Comparison of ENCODE assay signal across 13 cellular contexts in the genomic region with DNA sequence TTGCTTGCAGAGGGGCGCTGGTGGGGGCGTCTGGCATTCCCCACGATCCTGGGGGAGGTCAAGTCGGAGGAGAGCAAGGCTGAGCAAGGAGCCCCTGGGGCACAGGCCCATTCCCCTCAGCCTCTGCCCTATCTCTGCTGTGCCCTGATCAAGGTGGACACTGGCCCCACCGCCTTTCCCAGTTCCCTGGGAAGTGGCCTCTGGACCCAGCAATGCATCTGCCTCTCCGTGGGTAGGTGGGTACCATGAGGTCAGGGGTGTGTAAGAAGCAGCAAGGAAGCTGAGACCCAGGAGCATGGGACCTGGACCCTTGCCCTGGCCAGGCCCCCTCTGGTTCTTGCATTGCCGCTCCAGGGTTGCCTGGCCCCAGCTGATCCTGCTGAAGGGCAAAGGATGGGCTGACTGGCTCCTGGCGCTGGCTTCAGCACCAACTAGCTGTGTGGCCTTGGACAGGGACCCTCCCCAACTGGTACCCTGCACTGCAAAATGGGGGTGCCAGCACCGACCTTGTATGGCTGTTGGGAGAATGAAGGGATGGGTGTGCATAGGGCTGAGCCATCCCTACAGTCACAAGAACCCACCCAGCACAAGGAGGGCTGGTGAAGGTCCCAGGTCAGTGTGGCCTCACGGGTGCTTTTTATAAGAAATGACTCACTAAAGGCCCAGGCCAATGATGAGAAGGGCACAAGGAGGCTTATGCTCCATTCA. TPM values are rescaled to one million over a fixed set of nuclear protein-coding genes. Genes with fewer than 3 reads are reported as not detected.
DNase-seq lines count a peak whose midpoint lies in the region; ATAC-seq and TF ChIP-seq lines count a peak whose summit lies in the region.
"Had no signal": no experiment of that assay in that cellular context is flagged by ENCODE, and none has a peak within 500 bp of the region (broad histone marks: within the 10 kb centered on the region; RNA-seq: fewer than 3 reads in every experiment).

No MANE protein-coding gene starts in this region.

- intact Hi-C loops in cardiac septum (cut with DNase I) (loop anchor here (5.0 kb wide), 1 partner anchor 91 kb away; the partner anchor contains the start of gene WDR25), left ventricle myocardium inferior (cut with micrococcal nuclease) (loop anchor here (10.0 kb wide), 1 partner anchor 88 kb away; the partner anchor contains the start of gene WDR25)

- H3K4me1 ChIP-seq in left ventricle myocardium inferior = peaks cover 83% of the 10 kb centered on the region

- no peaks in the 10 kb centered on the region for H3K27me3 ChIP-seq in left ventricle myocardium inferior (ENCODE audit: low read depth)
- H3K27me3 ChIP-seq: MG63 had no signal

- H3K27me3 Mint-ChIP-seq in mesothelial cell of epicardium (ENCODE audit: low read depth) (no peaks in the 10 kb centered on the region), type B pancreatic cell (no peaks in the 10 kb centered on the region)

- H3K36me3 Mint-ChIP-seq in mesothelial cell of epicardium = peaks cover 2% of the 10 kb centered on the region
- H3K36me3 Mint-ChIP-seq in type B pancreatic cell = no peaks in the 10 kb centered on the region

- TF ChIP-seq CTCF in left ventricle myocardium inferior (IDR thresholded peaks at IDR 0.05; ENCODE audit: borderline replicate concordance) (no peak), VCaP (conservative IDR thresholded peaks at IDR 0.05) (no peak), mesothelial cell of epicardium (IDR thresholded peaks at IDR 0.05; ENCODE audit: unreplicated experiment) (no peak), type B pancreatic cell (conservative IDR thresholded peaks at IDR 0.05) (no peak)

- peaks cover 8% of the 10 kb centered on the region for H3K4me1 Mint-ChIP-seq in mesothelial cell of epicardium
- peaks cover 20% of the 10 kb centered on the region for H3K4me1 Mint-ChIP-seq in type B pancreatic cell (ENCODE audit: unreplicated experiment)

- no peak for ATAC-seq in HG03039 (IDR thresholded peaks at IDR 0.05; ENCODE audit: unreplicated experiment)

- H3K4me3 Mint-ChIP-seq in mesothelial cell of epicardium (peak overlapping the region; percentile 33), type B pancreatic cell (peak overlapping the region; percentile 62)

- H3K27ac ChIP-seq in left ventricle myocardium inferior (replicated peaks) = no peak overlapping the region
- peak overlapping the region; percentile 93; the same call in 1 of the 2 replicates for H3K27ac ChIP-seq in VCaP

- peaks cover 6% of the 10 kb centered on the region for H3K36me3 ChIP-seq in left ventricle myocardium inferior
- H3K36me3 ChIP-seq: MG63 had no signal

- H3K9me3 Mint-ChIP-seq in mesothelial cell of epicardium = no peaks in the 10 kb centered on the region
- H3K9me3 Mint-ChIP-seq in type B pancreatic cell = no peaks in the 10 kb centered on the region

- H3K9me3 ChIP-seq in left ventricle myocardium inferior (replicated peaks) = no peaks in the 10 kb centered on the region
- H3K9me3 ChIP-seq: HAP-1, MG63 had no signal

- H3K27ac Mint-ChIP-seq in mesothelial cell of epicardium (no peak overlapping the region), type B pancreatic cell (peak overlapping the region; percentile 83)

- peak; percentile 71 for DNase-seq in cardiac septum (ENCODE audit: low spot score)
- DNase-seq in left ventricle myocardium inferior = no peak
- DNase-seq in mesothelial cell of epicardium (ENCODE audit: low spot score in 2 of 2, unreplicated experiment in 2 of 2) = no peak
- no peak for DNase-seq in type B pancreatic cell (ENCODE audit: extremely low spot score, unreplicated experiment)
- DNase-seq in C1 segment of cervical spinal cord (lab: John Stamatoyannopoulos, UW) = no peak
- DNase-seq in DMS153 (lab: John Stamatoyannopoulos, UW) = no peak
- DNase-seq: activated naive CD4-positive, alpha-beta T cell treated with anti-CD3 and anti-CD28 coated beads, Interleukin-2, amount 50 U/mL, for 16 hours; cortex of kidney; MG63 had no signal

- H3K4me3 ChIP-seq in left ventricle myocardium inferior = no peak overlapping the region

RNA-seq across cellular contexts. Expression of gene SLC25A29, which starts 19.6 kb away (rescaled TPM):
- total RNA-seq in cardiac septum = 29.3 TPM
- total RNA-seq in left ventricle myocardium inferior = 24.5 TPM
- 102 to 103 TPM (median 102 TPM) in 3 replicates for total RNA-seq in mesothelial cell of epicardium
- total RNA-seq in type B pancreatic cell (ENCODE audit: low replicate concordance) = 72.8 and 101 TPM in 2 replicates

RNA-seq across cellular contexts. Expression of gene SLC25A47, which starts 36.5 kb away (rescaled TPM):
- not detected for total RNA-seq in cardiac septum
- total RNA-seq in left ventricle myocardium inferior = not detected
- 0.14 TPM in 1 of 3 replicates, not detected in the others for total RNA-seq in mesothelial cell of epicardium
- total RNA-seq in type B pancreatic cell (ENCODE audit: low replicate concordance) = not detected in 2 replicates
- total RNA-seq: subcutaneous adipose tissue had no signal

RNA-seq across cellular contexts. Expression of gene YY1, which starts 47.7 kb away (rescaled TPM):
- 44.3 TPM for total RNA-seq in cardiac septum
- total RNA-seq in left ventricle myocardium inferior = 44.7 TPM
- 89.0 to 94.5 TPM (median 91.9 TPM) in 3 replicates for total RNA-seq in mesothelial cell of epicardium
- total RNA-seq in type B pancreatic cell (ENCODE audit: low replicate concordance) = 79.8 and 98.0 TPM in 2 replicates
